In genomic region chr19:45790942-45791341, GRCh38 we compare ENCODE assay signal across 9 cellular contexts. TPM values are rescaled to one million over a fixed set of nuclear protein-coding genes. Genes with fewer than 3 reads are reported as not detected.
DNase-seq lines count a peak whose midpoint lies in the region; ATAC-seq and TF ChIP-seq lines count a peak whose summit lies in the region.
"Had no signal": no experiment of that assay in that cellular context is flagged by ENCODE, and none has a peak within 500 bp of the region (broad histone marks: within the 10 kb centered on the region; RNA-seq: fewer than 3 reads in every experiment).

No MANE protein-coding gene starts in this region.

- H3K4me3 Mint-ChIP-seq in endodermal cell = peak overlapping the region; percentile 93

- DNase-seq in activated naive CD4-positive, alpha-beta T cell treated with Interleukin-2 at 50 U/mL for 16 hours = peak; percentile 33
- no peak for DNase-seq in activated naive CD4-positive, alpha-beta T cell treated with anti-CD3 and anti-CD28 coated beads, Interleukin-2, amount 50 U/mL, for 16 hours
- DNase-seq in SIG-M5 (lab: John Stamatoyannopoulos, UW) = peak; percentile 82
- DNase-seq in endodermal cell = no peak
- peak; percentile 54 for DNase-seq in stimulated activated naive CD8-positive, alpha-beta T cell treated with anti-CD3 and anti-CD28 coated beads, Interleukin-15, Interleukin-2, amounts not matched to agents 100 U/mL and 50 U/mL, for 24 hours
- no peak for DNase-seq in NCI-H1694 treated with DMSO at 0.1 percent for 48 hours (lab: John Stamatoyannopoulos, UW)
- no peak for DNase-seq in dorsolateral prefrontal cortex
- DNase-seq: SHP77 had no signal

- peak overlapping the region; percentile 99 for H3K4me3 ChIP-seq in endodermal cell (ENCODE audit: low read length)
- peak overlapping the region in 16 of 59 donors; percentile 56 to 87 (median 72) for H3K4me3 ChIP-seq in dorsolateral prefrontal cortex

- H3K4me1 Mint-ChIP-seq in endodermal cell = peaks cover 20% of the 10 kb centered on the region

- TF ChIP-seq CTCF in endodermal cell (conservative IDR thresholded peaks at IDR 0.05) = no peak
- TF ChIP-seq CTCF in dorsolateral prefrontal cortex (IDR thresholded peaks at IDR 0.05 in 54 of 56, conservative IDR thresholded peaks at IDR 0.05 in 2 of 56; ENCODE audit: low read depth in 1 of 56, partially characterized antibody in 56 of 56) = no peak

- 95 to 100% methylated on average over 4 to 8 of the region's 8 CpGs for WGBS in endodermal cell (ENCODE audit: insufficient coverage in 1 of 2, insufficient read length in 1 of 2), 2 experiments

- no peak overlapping the region for H3K27ac Mint-ChIP-seq in endodermal cell

- no peaks in the 10 kb centered on the region for H3K9me3 Mint-ChIP-seq in endodermal cell

- H3K27me3 Mint-ChIP-seq in endodermal cell (ENCODE audit: insufficient read depth) = peaks cover 5% of the 10 kb centered on the region

- H3K9ac ChIP-seq in endodermal cell (ENCODE audit: extremely low read depth, low read length, poor library complexity, severe bottlenecking) = no peak overlapping the region

- no peaks in the 10 kb centered on the region for H3K4me1 ChIP-seq in endodermal cell (ENCODE audit: control insufficient read depth, insufficient read depth, low read length)

- H3K36me3 ChIP-seq in endodermal cell (ENCODE audit: control insufficient read depth, insufficient read depth, low read length) = peaks cover 31% of the 10 kb centered on the region

- intact Hi-C loops in dorsolateral prefrontal cortex (cut with DNase I) = loop anchor here in 1 of 2 donors (10.0 kb wide), 1 partner anchor 266 kb away; no protein-coding TSS in a partner anchor

- H3K27ac ChIP-seq in endodermal cell (ENCODE audit: low read depth, low read length) = no peak overlapping the region
- H3K27ac ChIP-seq in dorsolateral prefrontal cortex = no peak overlapping the region

- peaks cover 40% of the 10 kb centered on the region for H3K36me3 Mint-ChIP-seq in endodermal cell (ENCODE audit: low read depth)

- H3K27me3 ChIP-seq in endodermal cell (ENCODE audit: control insufficient read depth, insufficient read depth, low read length, poor library complexity, severe bottlenecking) = no peaks in the 10 kb centered on the region
- no peaks in the 10 kb centered on the region for H3K27me3 ChIP-seq in dorsolateral prefrontal cortex

- ATAC-seq in stimulated activated naive CD8-positive, alpha-beta T cell treated with anti-CD3 and anti-CD28 coated beads, Interleukin-15, Interleukin-2, amounts not matched to agents 100 U/mL and 50 U/mL, for 24 hours = no peak
- no peak for ATAC-seq in GM21381 (IDR thresholded peaks at IDR 0.05; ENCODE audit: unreplicated experiment)

- no peaks in the 10 kb centered on the region for H3K9me3 ChIP-seq in endodermal cell (ENCODE audit: control insufficient read depth, low read length)

RNA-seq across cellular contexts. Expression of gene DMWD, which starts 1.7 kb away (rescaled TPM):
- 10 to 100 TPM; 86.4 to 86.9 TPM for total RNA-seq in endodermal cell
- polyA plus RNA-seq in endodermal cell (2013, experiment 1 of 2) = 61.6 TPM
- 53.9 TPM for polyA plus RNA-seq in endodermal cell (2013, experiment 2 of 2)
- 100 to 1,000 TPM in 23 of 120 experiments, 10 to 100 TPM in 97; 58.7 to 138 (median 86.8) TPM for total RNA-seq in dorsolateral prefrontal cortex

RNA-seq across cellular contexts. Expression of gene DMPK, which starts 8.7 kb away (rescaled TPM):
- total RNA-seq in endodermal cell = 10 to 100 TPM; 58.8 to 75.9 TPM
- 50.5 TPM for polyA plus RNA-seq in endodermal cell (2013, experiment 1 of 2)
- polyA plus RNA-seq in endodermal cell (2013, experiment 2 of 2) = 46.7 TPM
- 100 to 1,000 TPM in 15 of 120 experiments, 10 to 100 TPM in 105; 43.1 to 137 (median 76.3) TPM for total RNA-seq in dorsolateral prefrontal cortex

RNA-seq across cellular contexts. Expression of gene SIX5, which starts 21.9 kb away (rescaled TPM):
- total RNA-seq in endodermal cell = 10 to 100 TPM; 41.6 to 46.4 TPM
- 38.7 TPM for polyA plus RNA-seq in endodermal cell (2013, experiment 1 of 2)
- 33.4 TPM for polyA plus RNA-seq in endodermal cell (2013, experiment 2 of 2)
- 10 to 100 TPM in 2 of 120 experiments, 1 to 10 TPM in 118; 1.6 to 14.8 (median 4.3) TPM for total RNA-seq in dorsolateral prefrontal cortex

RNA-seq across cellular contexts. Expression of gene RSPH6A, which starts 24.2 kb away (rescaled TPM):
- total RNA-seq in endodermal cell (under 1 TPM; 0.53 TPM), dorsolateral prefrontal cortex (1 to 10 TPM in 4 of 120 experiments, under 1 TPM in 97, not detected in 19; 0.16 to 2.5 (median 0.35) TPM)
- 0.21 TPM for polyA plus RNA-seq in endodermal cell (2013, experiment 1 of 2)
- polyA plus RNA-seq in endodermal cell (2013, experiment 2 of 2) = 0.17 TPM

RNA-seq across cellular contexts. Expression of gene MEIOSIN, which starts 57.7 kb away (rescaled TPM):
- total RNA-seq in endodermal cell (not detected), dorsolateral prefrontal cortex (under 1 TPM in 3 of 120 experiments, not detected in 117; 0.16 to 0.20 (median 0.18) TPM)
- polyA plus RNA-seq in endodermal cell (2013, experiment 1 of 2) = not detected
- polyA plus RNA-seq in endodermal cell (2013, experiment 2 of 2) = not detected

Comparison
In these comparisons a context has a peak if more than half of its experiments do, and no peak if none do; other contexts are left out.
1. DNase-seq: peak in activated naive CD4-positive, alpha-beta T cell treated with Interleukin-2 at 50 U/mL for 16 hours (single experiment), SIG-M5 (single experiment) and stimulated activated naive CD8-positive, alpha-beta T cell treated with anti-CD3 and anti-CD28 coated beads, Interleukin-15, Interleukin-2, amounts not matched to agents 100 U/mL and 50 U/mL, for 24 hours (single experiment); none in activated naive CD4-positive, alpha-beta T cell treated with anti-CD3 and anti-CD28 coated beads, Interleukin-2, amount 50 U/mL, for 16 hours (single experiment), endodermal cell (single experiment), NCI-H1694 treated with DMSO at 0.1 percent for 48 hours (single experiment) and dorsolateral prefrontal cortex (0 of 10).